7 cellular contexts compared by ENCODE assay signal in the genomic region with DNA sequence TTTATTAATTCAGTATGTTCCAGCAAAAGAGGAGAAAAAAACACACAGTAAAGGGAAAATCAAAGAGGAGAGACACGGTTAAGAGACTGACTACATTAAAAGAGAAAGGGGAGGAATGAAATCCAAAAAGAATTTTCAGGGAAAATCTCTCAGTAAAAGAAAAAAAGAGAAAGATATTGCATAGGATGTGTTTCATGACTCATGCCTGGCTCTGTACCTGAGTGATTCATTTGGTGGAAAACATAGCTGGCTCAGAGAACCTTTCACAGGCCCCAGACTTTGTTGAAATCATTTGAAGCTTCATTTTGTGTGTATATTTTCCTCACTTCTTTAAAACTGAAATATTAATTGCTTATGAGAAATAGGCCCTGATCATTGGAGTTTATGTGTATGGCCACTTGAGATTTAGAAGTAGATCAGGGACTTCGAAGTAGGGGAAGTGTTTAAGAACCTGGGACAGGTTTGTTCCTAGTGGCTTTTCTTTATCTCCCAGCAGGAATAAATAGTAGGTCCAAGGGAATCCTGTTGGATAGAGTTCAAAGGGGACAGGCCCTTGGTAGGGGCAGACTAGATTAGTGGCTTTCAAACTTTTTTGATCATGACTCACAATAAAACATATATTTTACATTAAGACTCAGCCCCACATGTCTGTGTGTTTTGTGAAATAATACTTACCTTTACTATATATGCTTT.
DNase-seq lines count a peak whose midpoint lies in the region; ATAC-seq, FAIRE-seq and TF ChIP-seq lines count a peak whose summit lies in the region.

No MANE protein-coding gene starts in this region.

- H3K36me3 ChIP-seq in GM23248 (ENCODE audit: low read depth) (no peaks in the 10 kb centered on the region), small intestine (ENCODE audit: control insufficient read depth in 2 of 2, insufficient read depth in 2 of 2, low read length in 2 of 2) (no peaks in the 10 kb centered on the region)

- CTCF ChIA-PET in HEK293T (lab: Yijun Ruan, JAX) = no interaction called here

- H4K20me1 ChIP-seq in GM23248 (ENCODE audit: insufficient read depth) = no peaks in the 10 kb centered on the region

- H3K4me2 ChIP-seq in GM23248 (ENCODE audit: unreplicated experiment) = peak overlapping the region; percentile 78

- H3K9ac ChIP-seq in GM23248 = peak overlapping the region; percentile 57

- no peak for ATAC-seq in GM21423 (IDR thresholded peaks at IDR 0.05; ENCODE audit: unreplicated experiment)
- no peak for ATAC-seq in HG03460 (IDR thresholded peaks at IDR 0.05; ENCODE audit: unreplicated experiment)

- H3K9me3 ChIP-seq in GM23248 (ENCODE audit: low read depth) = no peaks in the 10 kb centered on the region
- H3K9me3 ChIP-seq in small intestine (ENCODE audit: control insufficient read depth, low read depth) = no peaks in the 10 kb centered on the region

- H2AFZ ChIP-seq in GM23248 = peak overlapping the region; percentile 37; the same call in 1 of the 2 replicates

- no peak overlapping the region for H3K4me3 ChIP-seq in GM23248
- H3K4me3 ChIP-seq in small intestine (ENCODE audit: low read depth in 1 of 2, low read length in 2 of 2) = no peak overlapping the region

- peaks cover 27% of the 10 kb centered on the region for H3F3A ChIP-seq in GM23248 (ENCODE audit: insufficient read depth)

- POLR2A ChIA-PET in HEK293T (lab: Yijun Ruan, JAX) = no interaction called here

- in situ Hi-C loops in GM23248 (cut with MboI) = no loop called here

- no peaks in the 10 kb centered on the region for H3K79me2 ChIP-seq in GM23248 (ENCODE audit: insufficient read depth)

- FAIRE-seq in small intestine (lab: Jason Lieb, UNC) = no peak

- 49 to 50% methylated on average over 2 of the region's 2 CpGs for WGBS in GM23248 (ENCODE audit: low coverage in 1 of 2, low lambda C conversion rate in 2 of 2, missing lambda C conversion rate in 2 of 2), 2 experiments
- 52 to 63% (median 53%) methylated on average over 2 of the region's 2 CpGs for WGBS in small intestine, 3 donors

- H3K4me1 ChIP-seq in GM23248 (ENCODE audit: insufficient read depth) (peaks cover 27% of the 10 kb centered on the region), small intestine (ENCODE audit: control insufficient read depth in 2 of 2, insufficient read depth in 1 of 2, low read depth in 1 of 2, low read length in 1 of 2) (peaks cover 0 to 6% of the 10 kb centered on the region in 2 donors)

- peaks cover 3% of the 10 kb centered on the region; the same call in 1 of the 2 replicates for H3K9me2 ChIP-seq in GM23248 (ENCODE audit: insufficient read depth)

- H3K27me3 ChIP-seq in GM23248 (replicated peaks; ENCODE audit: insufficient read depth) = no peaks in the 10 kb centered on the region
- no peaks in the 10 kb centered on the region for H3K27me3 ChIP-seq in small intestine (ENCODE audit: control insufficient read depth in 2 of 2, insufficient read depth in 2 of 2, low read length in 2 of 2)

- H3K27ac ChIP-seq in GM23248 (peak overlapping the region; percentile 77), small intestine (ENCODE audit: low read depth in 1 of 2, low read length in 1 of 2) (no peak overlapping the region)

- peak; percentile 90 for DNase-seq in GM23248
- peak; percentile 63 for DNase-seq in RPMI7951 (ENCODE audit: low read depth)
- DNase-seq in fibroblast of gingiva (ENCODE audit: low read depth) = peak; percentile 37
- DNase-seq in small intestine = peak; percentile 18
- no peak for DNase-seq in HEK293T (ENCODE audit: extremely low spot score)

TF ChIP-seq in HEK293T, 16 proteins besides CTCF, POLR2A, EP300 and RAD21:
- no peak for TF ChIP-seq TARDBP (IDR thresholded peaks at IDR 0.05)
- TF ChIP-seq FOXK2 (IDR thresholded peaks at IDR 0.05) = no peak
- no peak for TF ChIP-seq NFRKB (IDR thresholded peaks at IDR 0.05)
- no peak for TF ChIP-seq BHLHE40 (IDR thresholded peaks at IDR 0.05; ENCODE audit: borderline replicate concordance)
- TF ChIP-seq ZNF384 (IDR thresholded peaks at IDR 0.05) = no peak
- TF ChIP-seq HDGF (IDR thresholded peaks at IDR 0.05; ENCODE audit: borderline replicate concordance) = no peak
- no peak for TF ChIP-seq FOXM1 (IDR thresholded peaks at IDR 0.05; ENCODE audit: borderline replicate concordance)
- TF ChIP-seq L3MBTL2 (conservative IDR thresholded peaks at IDR 0.05) = no peak
- no peak for TF ChIP-seq LEF1 (IDR thresholded peaks at IDR 0.05; ENCODE audit: borderline replicate concordance)
- TF ChIP-seq ELF4 (IDR thresholded peaks at IDR 0.05) = no peak
- TF ChIP-seq SP1 (IDR thresholded peaks at IDR 0.05) = no peak
- no peak for TF ChIP-seq FOXA1 (IDR thresholded peaks at IDR 0.05)
- TF ChIP-seq SUZ12 (IDR thresholded peaks at IDR 0.05) = no peak
- TF ChIP-seq, protein P1, sequence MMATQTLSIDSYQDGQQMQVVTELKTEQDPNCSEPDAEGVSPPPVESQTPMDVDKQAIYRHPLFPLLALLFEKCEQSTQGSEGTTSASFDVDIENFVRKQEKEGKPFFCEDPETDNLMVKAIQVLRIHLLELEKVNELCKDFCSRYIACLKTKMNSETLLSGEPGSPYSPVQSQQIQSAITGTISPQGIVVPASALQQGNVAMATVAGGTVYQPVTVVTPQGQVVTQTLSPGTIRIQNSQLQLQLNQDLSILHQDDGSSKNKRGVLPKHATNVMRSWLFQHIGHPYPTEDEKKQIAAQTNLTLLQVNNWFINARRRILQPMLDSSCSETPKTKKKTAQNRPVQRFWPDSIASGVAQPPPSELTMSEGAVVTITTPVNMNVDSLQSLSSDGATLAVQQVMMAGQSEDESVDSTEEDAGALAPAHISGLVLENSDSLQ (IDR thresholded peaks at IDR 0.05) = no peak
- TF ChIP-seq ARNT (IDR thresholded peaks at IDR 0.05) = no peak
- TF ChIP-seq CTBP1 (IDR thresholded peaks at IDR 0.05; ENCODE audit: borderline replicate concordance) = no peak
